ENCODE assay signal across 17 cellular contexts in genomic region chr12:6355491-6356373, GRCh38. TPM values are rescaled to one million over a fixed set of nuclear protein-coding genes. Genes with fewer than 3 reads are reported as not detected.
DNase-seq lines count a peak whose midpoint lies in the region; ATAC-seq and TF ChIP-seq lines count a peak whose summit lies in the region.
"Had no signal": no experiment of that assay in that cellular context is flagged by ENCODE, and none has a peak within 500 bp of the region (broad histone marks: within the 10 kb centered on the region; RNA-seq: fewer than 3 reads in every experiment).

No MANE protein-coding gene starts in this region.

- H3K27ac Mint-ChIP-seq in activated naive CD4-positive, alpha-beta T cell treated with anti-CD3 and anti-CD28 coated beads, Interleukin-2, amount 50 U/mL, for 24 hours, result peak overlapping the region; percentile 60
- no peak overlapping the region for H3K27ac Mint-ChIP-seq in activated naive CD4-positive, alpha-beta T cell treated with anti-CD3 and anti-CD28 coated beads, Interleukin-2, amount 50 U/mL, for 72 hours
- no peak overlapping the region for H3K27ac Mint-ChIP-seq in glutamatergic neuron (ENCODE audit: unreplicated experiment)
- H3K27ac Mint-ChIP-seq: nephron progenitor cell had no signal

- in situ Hi-C loops in brain microvascular endothelial cell (cut with HindIII; ENCODE audit: low pct_ligation_motif_present, low sequenced_read_pairs), result no loop called here

- H3K4me1 Mint-ChIP-seq in activated naive CD4-positive, alpha-beta T cell treated with anti-CD3 and anti-CD28 coated beads, Interleukin-2, amount 50 U/mL, for 24 hours, result peaks cover 15% of the 10 kb centered on the region
- peaks cover 9% of the 10 kb centered on the region for H3K4me1 Mint-ChIP-seq in glutamatergic neuron (ENCODE audit: low read depth, unreplicated experiment)

- H3K4me3 Mint-ChIP-seq in activated naive CD4-positive, alpha-beta T cell treated with anti-CD3 and anti-CD28 coated beads, Interleukin-2, amount 50 U/mL, for 24 hours, result no peak overlapping the region
- no peak overlapping the region for H3K4me3 Mint-ChIP-seq in glutamatergic neuron (ENCODE audit: unreplicated experiment)
- H3K4me3 Mint-ChIP-seq: nephron progenitor cell had no signal

- H3K27me3 Mint-ChIP-seq in activated naive CD4-positive, alpha-beta T cell treated with anti-CD3 and anti-CD28 coated beads, Interleukin-2, amount 50 U/mL, for 24 hours, result no peaks in the 10 kb centered on the region
- peaks cover 13% of the 10 kb centered on the region for H3K27me3 Mint-ChIP-seq in glutamatergic neuron (ENCODE audit: unreplicated experiment)

- H3K9me3 Mint-ChIP-seq in activated naive CD4-positive, alpha-beta T cell treated with anti-CD3 and anti-CD28 coated beads, Interleukin-2, amount 50 U/mL, for 24 hours, result no peaks in the 10 kb centered on the region
- no peaks in the 10 kb centered on the region for H3K9me3 Mint-ChIP-seq in activated naive CD4-positive, alpha-beta T cell treated with anti-CD3 and anti-CD28 coated beads, Interleukin-2, amount 50 U/mL, for 72 hours
- peaks cover 3% of the 10 kb centered on the region for H3K9me3 Mint-ChIP-seq in glutamatergic neuron (ENCODE audit: unreplicated experiment)
- H3K9me3 Mint-ChIP-seq: nephron progenitor cell had no signal

- H3K27ac ChIP-seq in brain microvascular endothelial cell (no peak overlapping the region), parathyroid adenoma (no peak overlapping the region)
- H3K27ac ChIP-seq: GM23248, lower lobe of right lung, upper lobe of left lung had no signal

- H3K4me2 ChIP-seq in parathyroid adenoma (ENCODE audit: low read length), result no peak overlapping the region

- peak; percentile 6 for TF ChIP-seq CTCF in brain microvascular endothelial cell (IDR thresholded peaks at IDR 0.05; ENCODE audit: low read depth, low read length, missing control alignments)
- TF ChIP-seq CTCF in parathyroid adenoma (IDR thresholded peaks at IDR 0.05), result peak; percentile 21
- TF ChIP-seq CTCF in glutamatergic neuron (IDR thresholded peaks at IDR 0.05; ENCODE audit: partially characterized antibody, unreplicated experiment), result no peak

- DNase-seq in activated naive CD4-positive, alpha-beta T cell treated with anti-CD3 and anti-CD28 coated beads, Interleukin-2, amount 50 U/mL, for 72 hours (ENCODE audit: low spot score in 2 of 2), result no peak
- DNase-seq in NCI-H69 (lab: John Stamatoyannopoulos, UW) (peak; percentile 37), brain microvascular endothelial cell (no peak), glutamatergic neuron (no peak), DMS153 (lab: John Stamatoyannopoulos, UW) (no peak)
- no peak for DNase-seq in central memory CD4-positive, alpha-beta T cell
- DNase-seq: activated effector memory CD4-positive, alpha-beta T cell treated with Interleukin-2 at 50 U/mL for 16 hours; effector CD8-positive, alpha-beta T cell; GM23248; Karpas-422; lower lobe of right lung; NCI-H2029 treated with DMSO at 0.1 percent for 48 hours; nephron progenitor cell; stimulated activated CD4-positive, alpha-beta T cell treated with anti-CD3 and anti-CD28 coated beads, Interleukin-4, amount 100 ng/mL, for 24 hours; upper lobe of left lung had no signal

- no peak overlapping the region for H3K4me3 ChIP-seq in brain microvascular endothelial cell (ENCODE audit: low read depth, low read length)
- no peak overlapping the region for H3K4me3 ChIP-seq in parathyroid adenoma (ENCODE audit: low read depth, low read length)
- H3K4me3 ChIP-seq: GM23248, lower lobe of right lung, upper lobe of left lung had no signal

- H3K27me3 ChIP-seq in brain microvascular endothelial cell (replicated peaks) (no peaks in the 10 kb centered on the region), parathyroid adenoma (ENCODE audit: control insufficient read depth, insufficient read depth, low read length) (no peaks in the 10 kb centered on the region)
- H3K27me3 ChIP-seq: upper lobe of left lung had no signal

- no peaks in the 10 kb centered on the region for H3K9me3 ChIP-seq in parathyroid adenoma (ENCODE audit: control insufficient read depth, low read length)
- H3K9me3 ChIP-seq: lower lobe of right lung, upper lobe of left lung had no signal

- no peak overlapping the region for H2AFZ ChIP-seq in parathyroid adenoma
- H2AFZ ChIP-seq: GM23248 had no signal

- H3K4me1 ChIP-seq in parathyroid adenoma, result peaks cover 5% of the 10 kb centered on the region

- no peaks in the 10 kb centered on the region for H3K36me3 Mint-ChIP-seq in activated naive CD4-positive, alpha-beta T cell treated with anti-CD3 and anti-CD28 coated beads, Interleukin-2, amount 50 U/mL, for 24 hours
- H3K36me3 Mint-ChIP-seq in activated naive CD4-positive, alpha-beta T cell treated with anti-CD3 and anti-CD28 coated beads, Interleukin-2, amount 50 U/mL, for 72 hours, result no peaks in the 10 kb centered on the region
- H3K36me3 Mint-ChIP-seq in glutamatergic neuron (ENCODE audit: unreplicated experiment), result peaks cover 3% of the 10 kb centered on the region

- H3K36me3 ChIP-seq in brain microvascular endothelial cell (replicated peaks) (no peaks in the 10 kb centered on the region), parathyroid adenoma (ENCODE audit: control insufficient read depth, insufficient read depth, low read length) (no peaks in the 10 kb centered on the region)

- H3K9ac ChIP-seq in parathyroid adenoma, result no peak overlapping the region
- H3K9ac ChIP-seq: GM23248 had no signal

- H3K79me2 ChIP-seq in parathyroid adenoma, result no peaks in the 10 kb centered on the region

- no peak for ATAC-seq in activated naive CD4-positive, alpha-beta T cell treated with anti-CD3 and anti-CD28 coated beads, Interleukin-2, amount 50 U/mL, for 72 hours
- ATAC-seq: lower lobe of right lung had no signal

RNA-seq across cellular contexts. Expression of gene TNFRSF1A, which starts 13.9 kb away (rescaled TPM):
- total RNA-seq in activated naive CD4-positive, alpha-beta T cell treated with anti-CD3 and anti-CD28 coated beads, Interleukin-2, amount 50 U/mL, for 72 hours, result 10 to 100 TPM; 49.3 to 62.6 TPM
- total RNA-seq in glutamatergic neuron (ENCODE audit: unreplicated experiment), result 7.4 TPM

RNA-seq across cellular contexts. Expression of gene SCNN1A, which starts 19.6 kb away (rescaled TPM):
- 1 to 10 TPM; 1.1 to 2.8 TPM for total RNA-seq in activated naive CD4-positive, alpha-beta T cell treated with anti-CD3 and anti-CD28 coated beads, Interleukin-2, amount 50 U/mL, for 72 hours
- 0.74 TPM for total RNA-seq in glutamatergic neuron (ENCODE audit: unreplicated experiment)

RNA-seq across cellular contexts. Expression of gene LTBR, which starts 28.2 kb away (rescaled TPM):
- total RNA-seq in activated naive CD4-positive, alpha-beta T cell treated with anti-CD3 and anti-CD28 coated beads, Interleukin-2, amount 50 U/mL, for 72 hours, result 1 to 10 TPM; 2.0 to 3.1 TPM
- total RNA-seq in glutamatergic neuron (ENCODE audit: unreplicated experiment), result not detected

RNA-seq across cellular contexts. Expression of gene PLEKHG6, which starts 45.2 kb away (rescaled TPM):
- not detected for total RNA-seq in activated naive CD4-positive, alpha-beta T cell treated with anti-CD3 and anti-CD28 coated beads, Interleukin-2, amount 50 U/mL, for 72 hours
- total RNA-seq in glutamatergic neuron (ENCODE audit: unreplicated experiment), result not detected
- total RNA-seq: GM23248 had no signal
